ENCODE assay signal across 12 cellular contexts in genomic region chr6:108609276-108609769, GRCh38. TPM values are rescaled to one million over a fixed set of nuclear protein-coding genes. Genes with fewer than 3 reads are reported as not detected.
DNase-seq lines count a peak whose midpoint lies in the region; ATAC-seq and TF ChIP-seq lines count a peak whose summit lies in the region.
"Had no signal": no experiment of that assay in that cellular context is flagged by ENCODE, and none has a peak within 500 bp of the region (broad histone marks: within the 10 kb centered on the region; RNA-seq: fewer than 3 reads in every experiment).

No MANE protein-coding gene starts in this region.

- H3K27me3 Mint-ChIP-seq in GM23338 (ENCODE audit: insufficient read depth, low read depth, poor library complexity): peaks cover 4% of the 10 kb centered on the region
- no peaks in the 10 kb centered on the region for H3K27me3 Mint-ChIP-seq in WTC11 (ENCODE audit: low read depth)
- H3K27me3 Mint-ChIP-seq: activated naive CD8-positive, alpha-beta T cell had no signal

- H3K27ac ChIP-seq in GM23338 (ENCODE audit: low read depth) (0 out of 2 replicates have a peak overlapping the region, but pooled peaks have one; percentile 7), skeletal muscle tissue (ENCODE audit: low read depth, low read length) (peak overlapping the region; percentile 76)

- TF ChIP-seq CTCF in GM23338 (conservative IDR thresholded peaks at IDR 0.05; ENCODE audit: low read depth in 2 of 2) (no peak), WTC11 (IDR thresholded peaks at IDR 0.05) (no peak)

- H3K4me3 Mint-ChIP-seq in GM23338 (no peak overlapping the region), WTC11 (no peak overlapping the region)
- H3K4me3 Mint-ChIP-seq: activated naive CD8-positive, alpha-beta T cell had no signal

- peaks cover 48% of the 10 kb centered on the region for H3K4me1 Mint-ChIP-seq in GM23338
- H3K4me1 Mint-ChIP-seq in WTC11: peaks cover 44% of the 10 kb centered on the region

- CTCF ChIA-PET in WTC11 (lab: Charles Lee): no interaction called here

- H3K27me3 ChIP-seq in GM23338 (ENCODE audit: insufficient read depth) (no peaks in the 10 kb centered on the region), skeletal muscle tissue (ENCODE audit: control insufficient read depth in 3 of 3, insufficient read depth in 3 of 3, low read length in 3 of 3) (no peaks in the 10 kb centered on the region)

- intact Hi-C loops in left ventricle myocardium superior (cut with micrococcal nuclease): no loop called here

- H3F3A ChIP-seq in GM23338 (replicated peaks; ENCODE audit: low read depth): no peaks in the 10 kb centered on the region

- no peak overlapping the region for H3K9ac ChIP-seq in skeletal muscle tissue (ENCODE audit: low read depth in 1 of 3, low read length in 3 of 3)

- no peak overlapping the region for H3K4me2 ChIP-seq in GM23338

- DNase-seq in GM23338 (ENCODE audit: low spot score) (peak; percentile 24), WTC11 (ENCODE audit: low spot score) (no peak), left ventricle myocardium superior (no peak), occipital lobe (lab: John Stamatoyannopoulos, UW) (no peak)
- DNase-seq in stimulated activated naive CD8-positive, alpha-beta T cell treated with anti-CD3 and anti-CD28 coated beads, Interleukin-15, Interleukin-2, amounts not matched to agents 100 U/mL and 50 U/mL, for 24 hours: no peak
- DNase-seq: activated CD4-positive, alpha-beta T cell treated with anti-CD3 and anti-CD28 coated beads for 48 hours; DMS53; nucleus accumbens had no signal

- H3K9me3 Mint-ChIP-seq in GM23338 (peaks cover 10% of the 10 kb centered on the region; the same call in 2 of the 3 replicates), WTC11 (peaks cover 15% of the 10 kb centered on the region)

- peak; percentile 53 for ATAC-seq in GM23338
- no peak; the same call in 1 of the 2 replicates for ATAC-seq in WTC11
- ATAC-seq in left ventricle myocardium superior: peak; percentile 51
- ATAC-seq in HG03457 (IDR thresholded peaks at IDR 0.05; ENCODE audit: unreplicated experiment): no peak
- no peak for ATAC-seq in GM21526 (IDR thresholded peaks at IDR 0.05; ENCODE audit: low FRiP score, unreplicated experiment)
- no peak for ATAC-seq in stimulated activated naive CD8-positive, alpha-beta T cell treated with anti-CD3 and anti-CD28 coated beads, Interleukin-15, Interleukin-2, amounts not matched to agents 100 U/mL and 50 U/mL, for 24 hours

- H3K4me1 ChIP-seq in GM23338 (ENCODE audit: insufficient read depth) (peaks cover 20% of the 10 kb centered on the region), skeletal muscle tissue (ENCODE audit: control insufficient read depth in 3 of 3, insufficient read depth in 3 of 3, low read length in 3 of 3) (peaks cover 34 to 52% (median 39%) of the 10 kb centered on the region in 3 donors)

- H3K9me2 ChIP-seq in GM23338 (ENCODE audit: insufficient read depth): no peaks in the 10 kb centered on the region

- H3K27ac Mint-ChIP-seq in GM23338: peak overlapping the region; percentile 21
- peak overlapping the region; percentile 6 for H3K27ac Mint-ChIP-seq in WTC11
- H3K27ac Mint-ChIP-seq: activated naive CD8-positive, alpha-beta T cell had no signal

- H4K20me1 ChIP-seq in GM23338 (replicated peaks; ENCODE audit: insufficient read depth): no peaks in the 10 kb centered on the region

- peaks cover 79% of the 10 kb centered on the region for H3K79me2 ChIP-seq in GM23338 (replicated peaks; ENCODE audit: insufficient read depth)

- H3K9me3 ChIP-seq in skeletal muscle tissue (ENCODE audit: control insufficient read depth in 3 of 3, low read length in 3 of 3): peaks cover 0 to 4% (median 0%) of the 10 kb centered on the region in 3 donors

- no peaks in the 10 kb centered on the region for H3K36me3 ChIP-seq in GM23338 (ENCODE audit: insufficient read depth)
- no peaks in the 10 kb centered on the region for H3K36me3 ChIP-seq in skeletal muscle tissue (ENCODE audit: control insufficient read depth in 3 of 3, insufficient read depth in 3 of 3, low read length in 3 of 3)

- H3K36me3 Mint-ChIP-seq in GM23338 (ENCODE audit: low read depth) (peaks cover 11% of the 10 kb centered on the region), WTC11 (peaks cover 10% of the 10 kb centered on the region)

- no peak overlapping the region for H2AFZ ChIP-seq in GM23338

- POLR2A ChIA-PET in WTC11 (lab: Charles Lee): no interaction called here

- H3K4me3 ChIP-seq in GM23338 (no peak overlapping the region), skeletal muscle tissue (ENCODE audit: low read length in 3 of 3) (peak overlapping the region in 2 of 3 donors; percentile 11 to 14)

TF ChIP-seq in GM23338, 12 proteins besides CTCF, POLR2A, EP300 and RAD21 (continues in another document):
- TF ChIP-seq ZNF331 (CRISPR knock-in tag; IDR thresholded peaks at IDR 0.05; ENCODE audit: low read depth) (no peak), REST (IDR thresholded peaks at IDR 0.05; ENCODE audit: unreplicated experiment) (no peak), NANOG (IDR thresholded peaks at IDR 0.05; ENCODE audit: borderline replicate concordance) (no peak), EZH2phosphoT487 (IDR thresholded peaks at IDR 0.05; ENCODE audit: unreplicated experiment) (no peak), STAT1 (IDR thresholded peaks at IDR 0.05; ENCODE audit: unreplicated experiment) (no peak), POLR2AphosphoS5 (IDR thresholded peaks at IDR 0.05; ENCODE audit: low read depth) (no peak), ZNF114 (CRISPR knock-in tag; IDR thresholded peaks at IDR 0.05) (no peak), EZH2 (IDR thresholded peaks at IDR 0.05; ENCODE audit: low read depth, unreplicated experiment) (no peak), JUNB (IDR thresholded peaks at IDR 0.05; ENCODE audit: unreplicated experiment) (no peak)

TF ChIP-seq in WTC11, 78 proteins besides CTCF, POLR2A, EP300 and RAD21:
- TF ChIP-seq CDX4 (CRISPR knock-in tag; IDR thresholded peaks at IDR 0.05; ENCODE audit: borderline replicate concordance) (no peak), MXD4 (CRISPR knock-in tag; IDR thresholded peaks at IDR 0.05; ENCODE audit: borderline replicate concordance) (no peak), ZNF423 (CRISPR knock-in tag; IDR thresholded peaks at IDR 0.05) (no peak), TEAD4 (CRISPR knock-in tag; IDR thresholded peaks at IDR 0.05) (no peak), JAZF1 (CRISPR knock-in tag; IDR thresholded peaks at IDR 0.05) (no peak), USF1 (CRISPR knock-in tag; IDR thresholded peaks at IDR 0.05) (no peak), NFE2L1 (CRISPR knock-in tag; IDR thresholded peaks at IDR 0.05) (no peak), NFATC4 (CRISPR knock-in tag; IDR thresholded peaks at IDR 0.05) (no peak), SMAD4 (CRISPR knock-in tag; IDR thresholded peaks at IDR 0.05) (no peak), EMX1 (CRISPR knock-in tag; IDR thresholded peaks at IDR 0.05) (no peak), PRDM15 (CRISPR knock-in tag; IDR thresholded peaks at IDR 0.05) (no peak), FOXK1 (CRISPR knock-in tag; IDR thresholded peaks at IDR 0.05) (no peak)

RNA-seq across cellular contexts. Expression of gene FOXO3, which starts 48.6 kb away (rescaled TPM):
- total RNA-seq in GM23338 (2014; rRNA removed; shearing (Covaris generic)): 20.2 and 20.4 TPM in 2 replicates
- polyA plus RNA-seq in GM23338 (2016; fragmentation: Nextera tagmentation; extraction: Ambion mirVana): 9.1 and 9.8 TPM in 2 replicates
- total RNA-seq in WTC11 (2021) (15.6 to 18.1 TPM (median 17.8 TPM) in 3 replicates), left ventricle myocardium superior (29.5 TPM), skeletal muscle tissue (30.8 TPM), occipital lobe (56.0 TPM)

Comparison
In these comparisons a context has a peak if more than half of its experiments do, and no peak if none do; other contexts are left out.
1. ATAC-seq: peak in GM23338 (single experiment) and left ventricle myocardium superior (single experiment); none in WTC11 (single experiment), HG03457 (single experiment), GM21526 (single experiment) and stimulated activated naive CD8-positive, alpha-beta T cell treated with anti-CD3 and anti-CD28 coated beads, Interleukin-15, Interleukin-2, amounts not matched to agents 100 U/mL and 50 U/mL, for 24 hours (single experiment).